In genomic region chr4:183602444-183603102, GRCh38 we compare ENCODE assay signal across 9 cellular contexts. TPM values are rescaled to one million over a fixed set of nuclear protein-coding genes. Genes with fewer than 3 reads are reported as not detected.
A peak's percentile ranks its signal among the peaks of the same experiment; 100 is the strongest.
DNase-seq lines count a peak whose midpoint lies in the region; ATAC-seq and TF ChIP-seq lines count a peak whose summit lies in the region.
"Had no signal": no experiment of that assay in that cellular context is flagged by ENCODE, and none has a peak within 500 bp of the region (broad histone marks: within the 10 kb centered on the region; RNA-seq: fewer than 3 reads in every experiment).

No MANE protein-coding gene starts in this region.

- ATAC-seq in DND-41 (ENCODE audit: insufficient read depth, low read depth) (no peak), HG02970 (IDR thresholded peaks at IDR 0.05; ENCODE audit: low FRiP score, unreplicated experiment) (no peak)

- H3K36me3 Mint-ChIP-seq in neural progenitor cell, result no peaks in the 10 kb centered on the region

- H4K20me1 ChIP-seq in DND-41 (ENCODE audit: insufficient read depth, low read length), result no peaks in the 10 kb centered on the region
- no peaks in the 10 kb centered on the region for H4K20me1 ChIP-seq in neural progenitor cell (ENCODE audit: low read depth)

- no peaks in the 10 kb centered on the region for H3F3A ChIP-seq in neural progenitor cell (ENCODE audit: low read depth)

- no peak overlapping the region for H3K27ac ChIP-seq in DND-41 (ENCODE audit: low read length)
- H3K27ac ChIP-seq in dorsolateral prefrontal cortex, result no peak overlapping the region
- no peak overlapping the region for H3K27ac ChIP-seq in neural progenitor cell

- intact Hi-C loops in dorsolateral prefrontal cortex (cut with DNase I), result loop anchor here in 1 of 2 donors (5.0 kb wide), 1 partner anchor 130 kb away; no protein-coding TSS in a partner anchor

- H3K27me3 ChIP-seq in DND-41 (ENCODE audit: insufficient read depth, low read length, poor library complexity) (no peaks in the 10 kb centered on the region), dorsolateral prefrontal cortex (peaks cover 0 to 4% (median 0%) of the 10 kb centered on the region in 45 donors), neural progenitor cell (no peaks in the 10 kb centered on the region)

- no peaks in the 10 kb centered on the region for H3K4me1 ChIP-seq in DND-41 (ENCODE audit: insufficient read depth, low read length)
- no peaks in the 10 kb centered on the region for H3K4me1 ChIP-seq in neural progenitor cell

- H3K9ac ChIP-seq in DND-41 (ENCODE audit: low read depth, low read length) (no peak overlapping the region), neural progenitor cell (no peak overlapping the region)

- H2AFZ ChIP-seq in DND-41 (ENCODE audit: low read depth, low read length) (no peak overlapping the region), neural progenitor cell (replicated peaks) (peak overlapping the region; percentile 92)

- no peak overlapping the region for H3K27ac Mint-ChIP-seq in neural progenitor cell

- no peaks in the 10 kb centered on the region for H3K36me3 ChIP-seq in DND-41 (ENCODE audit: insufficient read depth, low read length)
- no peaks in the 10 kb centered on the region for H3K36me3 ChIP-seq in neural progenitor cell

- no peaks in the 10 kb centered on the region for H3K27me3 Mint-ChIP-seq in neural progenitor cell (ENCODE audit: insufficient read depth, low read depth)

- H3K4me2 ChIP-seq in DND-41 (ENCODE audit: insufficient read depth, low read length), result no peak overlapping the region
- no peak overlapping the region for H3K4me2 ChIP-seq in neural progenitor cell

- H3K9me3 ChIP-seq in DND-41 (ENCODE audit: insufficient read depth, low read length, severe bottlenecking) (no peaks in the 10 kb centered on the region), neural progenitor cell (ENCODE audit: low read depth) (no peaks in the 10 kb centered on the region)

- DNase-seq in DND-41, result no peak
- DNase-seq in dorsolateral prefrontal cortex, result no peak
- DNase-seq in neural progenitor cell (ENCODE audit: low spot score), result no peak
- DNase-seq in stimulated activated CD4-positive, alpha-beta T cell treated with anti-CD3 and anti-CD28 coated beads, Interleukin-1b, Interleukin-23, amount 100 ng/mL, for 48 hours, result no peak
- no peak for DNase-seq in globus pallidus (ENCODE audit: low spot score)
- DNase-seq in GM19240 (ENCODE audit: insufficient read length, low spot score), result no peak
- DNase-seq: activated T-cell treated with anti-CD3 and anti-CD28 coated beads for 4 hours had no signal

- TF ChIP-seq CTCF in DND-41 (IDR thresholded peaks at IDR 0.05; ENCODE audit: borderline replicate concordance, extremely low read depth, low read length, poor library complexity, severe bottlenecking) (peak; percentile 22), LNCAP (IDR thresholded peaks at IDR 0.05) (peak; percentile 36; the same call in 1 of the 2 replicates), dorsolateral prefrontal cortex (IDR thresholded peaks at IDR 0.05 in 54 of 56, conservative IDR thresholded peaks at IDR 0.05 in 2 of 56; ENCODE audit: low read depth in 1 of 56, partially characterized antibody in 56 of 56) (peak in 45 of 56 donors; percentile 16 to 60 (median 39)), neural progenitor cell (IDR thresholded peaks at IDR 0.05) (peak; percentile 43)

- H3K9me3 Mint-ChIP-seq in neural progenitor cell, result peaks cover 2% of the 10 kb centered on the region

- H3K79me2 ChIP-seq in DND-41 (ENCODE audit: insufficient read depth, low read length) (no peaks in the 10 kb centered on the region), neural progenitor cell (ENCODE audit: low read depth) (no peaks in the 10 kb centered on the region)

- H3K4me3 ChIP-seq in DND-41 (ENCODE audit: low read depth in 1 of 2, low read length in 2 of 2), result no peak overlapping the region
- H3K4me3 ChIP-seq in dorsolateral prefrontal cortex, result no peak overlapping the region
- no peak overlapping the region for H3K4me3 ChIP-seq in neural progenitor cell

- no peak overlapping the region for H3K4me3 Mint-ChIP-seq in neural progenitor cell

- peaks cover 6% of the 10 kb centered on the region for H3K4me1 Mint-ChIP-seq in neural progenitor cell

RNA-seq across cellular contexts. Expression of gene RWDD4, which starts 56.4 kb away (rescaled TPM):
- total RNA-seq in dorsolateral prefrontal cortex, result 10 to 100 TPM in 74 of 120 experiments, 1 to 10 TPM in 46; 6.1 to 15.7 (median 10.6) TPM
- 28.4 and 47.1 TPM in 2 replicates for total RNA-seq in neural progenitor cell (ENCODE audit: low replicate concordance)

RNA-seq across cellular contexts. Expression of gene TRAPPC11, which starts 56.5 kb away (rescaled TPM):
- total RNA-seq in dorsolateral prefrontal cortex (10 to 100 TPM; 32.4 to 73.9 (median 52.2) TPM), neural progenitor cell (ENCODE audit: low replicate concordance) (61.2 and 110 TPM in 2 replicates)
